ENCODE assay signal across 25 cellular contexts in the genomic region with DNA sequence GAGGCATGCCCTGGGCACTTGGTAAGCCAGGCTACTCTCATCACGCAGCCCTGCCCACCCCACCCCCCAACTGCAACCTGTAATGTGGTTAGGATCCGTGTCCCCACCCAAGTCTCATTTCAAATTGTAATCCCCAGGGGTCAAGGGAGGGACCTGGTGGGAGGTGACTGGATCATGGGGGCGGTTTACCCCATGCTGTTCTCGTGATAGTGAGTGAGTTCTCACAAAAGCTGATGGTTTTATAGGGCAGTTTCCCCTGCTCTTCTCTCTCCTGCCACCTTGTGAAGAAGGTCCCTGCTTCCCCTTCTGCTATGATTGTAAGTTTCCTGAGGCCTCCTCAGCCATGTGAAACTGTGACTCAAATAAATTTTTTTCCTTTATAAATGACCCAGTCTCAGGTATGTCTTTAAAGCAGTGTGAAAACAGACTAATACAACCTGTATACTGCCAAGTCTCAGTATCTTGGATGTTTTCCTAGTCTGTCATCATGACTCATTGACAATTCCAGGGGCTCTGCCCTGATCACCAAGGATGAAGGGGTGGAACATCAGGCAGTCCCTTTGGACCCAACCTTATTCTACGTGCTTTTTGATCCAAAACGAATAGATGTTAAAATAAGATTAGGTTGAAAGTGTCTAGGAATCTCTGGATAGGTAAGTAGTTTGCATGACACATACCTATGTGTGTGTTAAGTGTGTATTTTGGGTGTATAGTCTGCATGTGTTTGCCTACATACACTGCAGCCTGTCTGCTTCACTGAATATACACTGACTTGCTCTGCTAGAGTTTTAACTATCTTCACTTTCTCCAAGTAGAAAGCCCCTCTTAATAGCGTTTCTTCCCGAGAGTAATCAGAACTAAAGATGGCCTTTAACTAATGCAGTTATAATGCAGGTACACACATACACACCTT.
DNase-seq lines count a peak whose midpoint lies in the region; ATAC-seq, FAIRE-seq and TF ChIP-seq lines count a peak whose summit lies in the region.
"Had no signal": no experiment of that assay in that cellular context is flagged by ENCODE, and none has a peak within 500 bp of the region (broad histone marks: within the 10 kb centered on the region; RNA-seq: fewer than 3 reads in every experiment).

No MANE protein-coding gene starts in this region.

- H3K4me3 ChIP-seq in keratinocyte (ENCODE audit: control insufficient read depth in 2 of 3, extremely low read depth in 1 of 3, insufficient read depth in 2 of 3, low read depth in 1 of 3, low read length in 3 of 3) = no peak overlapping the region
- H3K4me3 ChIP-seq: BLaER1, lung, ovary, transverse colon had no signal

- no peaks in the 10 kb centered on the region for H3K9me3 ChIP-seq in keratinocyte (ENCODE audit: control insufficient read depth, low read depth, low read length)
- H3K9me3 ChIP-seq: BLaER1, ovary, transverse colon had no signal

- dilution Hi-C loops in keratinocyte (cut with MboI; ENCODE audit: extremely low pct_ligation_motif_present, low sequenced_read_pairs) = no loop called here

- peak overlapping the region; percentile 42 for H3K27ac ChIP-seq in keratinocyte (ENCODE audit: control insufficient read depth, insufficient read depth, low read length)
- H3K27ac ChIP-seq: BLaER1, ovary, transverse colon had no signal

- no peaks in the 10 kb centered on the region for H4K20me1 ChIP-seq in keratinocyte (ENCODE audit: control insufficient read depth, extremely low read depth, insufficient read depth, low read length)
- H4K20me1 ChIP-seq: BLaER1 had no signal

- no peaks in the 10 kb centered on the region for H3K27me3 ChIP-seq in keratinocyte (ENCODE audit: control insufficient read depth, extremely low read depth, insufficient read depth, low read length)
- H3K27me3 ChIP-seq: BLaER1, ovary, transverse colon had no signal

- no peaks in the 10 kb centered on the region for H3K36me3 ChIP-seq in keratinocyte (ENCODE audit: control insufficient read depth in 2 of 2, extremely low read depth in 1 of 2, insufficient read depth in 2 of 2, low read length in 2 of 2)
- H3K36me3 ChIP-seq: BLaER1, ovary, transverse colon had no signal

- no peaks in the 10 kb centered on the region for H3K9me1 ChIP-seq in keratinocyte (ENCODE audit: control insufficient read depth, extremely low read depth, insufficient read depth, low read length)

- TF ChIP-seq CTCF in keratinocyte (optimal IDR thresholded peaks at IDR 0.05 in 1 of 3, IDR thresholded peaks at IDR 0.05 in 1 of 3, conservative IDR thresholded peaks at IDR 0.05 in 1 of 3; ENCODE audit: extremely low read depth in 1 of 3, insufficient read depth in 2 of 3, low read length in 3 of 3) = no peak

- peak; percentile 63 for FAIRE-seq in keratinocyte (lab: Jason Lieb, UNC)
- FAIRE-seq: GM12892 had no signal

- H3K4me2 ChIP-seq in keratinocyte (ENCODE audit: control insufficient read depth, extremely low read depth, insufficient read depth, low read depth, low read length) = no peak overlapping the region
- H3K4me2 ChIP-seq: BLaER1 had no signal

- H3K4me1 ChIP-seq in keratinocyte (ENCODE audit: control insufficient read depth, extremely low read depth, insufficient read depth, low read length) = peaks cover 10% of the 10 kb centered on the region
- H3K4me1 ChIP-seq: BLaER1 had no signal

- H3K9ac ChIP-seq in keratinocyte (ENCODE audit: control insufficient read depth, extremely low read depth, insufficient read depth, low read length) = no peak overlapping the region
- H3K9ac ChIP-seq: BLaER1 had no signal

- no peak overlapping the region for H2AFZ ChIP-seq in keratinocyte (ENCODE audit: control insufficient read depth, low read length)

- H3K79me2 ChIP-seq in keratinocyte (ENCODE audit: control insufficient read depth, insufficient read depth, low read length) = no peaks in the 10 kb centered on the region

- DNase-seq in HT-29 (ENCODE audit: low spot score) (peak; percentile 33), SW480 (ENCODE audit: low spot score) (peak; percentile 55), keratinocyte (ENCODE audit: low read depth, low spot score) (peak; percentile 76), NCI-H1105 (lab: John Stamatoyannopoulos, UW) (no peak), Kasumi-1 (lab: John Stamatoyannopoulos, UW) (no peak), NCI-H1105 treated with DMSO at 0.1 percent for 48 hours (lab: John Stamatoyannopoulos, UW) (no peak)
- DNase-seq: activated CD4-positive, alpha-beta T cell treated with anti-CD3 and anti-CD28 coated beads, Interleukin-2, amount 10 ng/mL, durations not matched to agents 7 days and 5 days; activated gamma-delta T cell treated with Interleukin-2 at 50 U/mL for 16 hours; amygdala; effector CD8-positive, alpha-beta T cell; GF-D8; IMR-90; MV-4-11; NCI-H1930; NCI-H446; ovary; RPMI8226; SW 1271; transverse colon had no signal

- ATAC-seq in HG03280 (IDR thresholded peaks at IDR 0.05; ENCODE audit: unreplicated experiment) = no peak
- ATAC-seq: sciatic nerve; stimulated activated memory B cell treated with anti-CD40 and anti-IgM and Interleukin-4, amounts not matched to agents 10 μg/mL and 1 μg/mL and 100 μg/mL, for 72 hours had no signal

Comparison
In these comparisons a context has a peak if more than half of its experiments do, and no peak if none do; other contexts are left out.
1. DNase-seq: peak in HT-29 (single experiment), SW480 (single experiment) and keratinocyte (single experiment); none in NCI-H1105 (single experiment), Kasumi-1 (0 of 2) and NCI-H1105 treated with DMSO at 0.1 percent for 48 hours (single experiment).